ENCODE assay signal across 8 cellular contexts in the genomic region with DNA sequence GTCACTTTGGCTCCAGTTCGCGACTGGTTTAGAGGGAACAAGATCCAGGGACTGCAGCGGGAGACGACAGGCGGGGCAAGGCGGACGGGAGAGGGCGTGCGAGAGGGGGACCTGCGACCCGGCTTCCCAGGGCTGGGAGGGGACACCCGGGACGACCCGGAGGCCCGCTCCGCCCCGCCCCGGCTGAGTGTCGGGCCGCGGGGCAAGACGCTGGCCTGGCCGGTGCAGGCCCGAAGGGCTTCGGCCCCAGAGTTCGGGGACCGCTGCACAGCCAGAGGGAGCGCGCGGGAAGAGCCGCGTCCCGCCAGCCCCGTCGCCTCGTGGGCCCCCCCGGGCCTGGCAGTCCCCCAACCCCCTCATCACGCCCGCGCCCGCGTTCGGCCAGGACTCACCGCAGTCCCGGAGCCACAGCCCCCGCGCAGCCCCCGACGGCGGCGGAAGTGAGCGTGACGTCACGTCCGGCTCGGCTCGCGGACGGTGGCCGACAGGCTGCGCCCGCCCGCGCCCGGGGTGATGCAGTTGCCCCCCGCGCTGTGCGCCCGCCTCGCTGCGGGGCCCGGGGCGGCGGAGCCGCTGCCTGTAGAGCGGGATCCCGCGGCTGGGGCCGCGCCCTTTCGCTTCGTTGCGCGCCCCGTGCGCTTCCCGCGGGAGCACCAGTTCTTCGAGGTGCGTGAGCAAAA. TPM values are rescaled to one million over a fixed set of nuclear protein-coding genes. Genes with fewer than 3 reads are reported as not detected.
DNase-seq lines count a peak whose midpoint lies in the region; TF ChIP-seq lines count a peak whose summit lies in the region.

TSS of gene TUBGCP2 (minus strand) at position 442 of the 680 bp plus-strand sequence. CDS start 5,931 bp downstream, outside the sequence.
A gene with protein sequence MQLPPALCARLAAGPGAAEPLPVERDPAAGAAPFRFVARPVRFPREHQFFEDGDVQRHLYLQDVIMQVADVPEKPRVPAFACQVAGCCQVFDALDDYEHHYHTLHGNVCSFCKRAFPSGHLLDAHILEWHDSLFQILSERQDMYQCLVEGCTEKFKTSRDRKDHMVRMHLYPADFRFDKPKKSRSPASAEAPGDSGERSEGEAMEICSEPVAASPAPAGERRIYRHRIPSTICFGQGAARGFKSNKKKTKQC (plus strand): TSS at position 484 of the 680 bp plus-strand sequence. CDS start 30 bp downstream, at position 514.

- H3K27me3 ChIP-seq in H7 (ENCODE audit: control insufficient read depth, insufficient read depth, low read length) (no peaks in the 10 kb centered on the region), right atrium auricular region (no peaks in the 10 kb centered on the region), rectal smooth muscle tissue (ENCODE audit: control insufficient read depth, insufficient read depth, low read length) (no peaks in the 10 kb centered on the region), uterus (no peaks in the 10 kb centered on the region)

- peak within 1 kb of the TSS; percentile 76 for H3K9ac ChIP-seq in rectal smooth muscle tissue (ENCODE audit: low read length)

- H3K4me3 ChIP-seq in GM12864 (ENCODE audit: low read depth, low read length) (peak within 1 kb of the TSS; percentile 80), H7 (ENCODE audit: insufficient read depth, low read depth, low read length) (peak within 1 kb of the TSS; percentile 94), right atrium auricular region (peak within 1 kb of the TSS; percentile 94 to 98), rectal smooth muscle tissue (ENCODE audit: low read length) (peak within 1 kb of the TSS; percentile 70), uterus (peak within 1 kb of the TSS; percentile 72 to 89)

- peak; percentile 35 for DNase-seq in GM12864 (ENCODE audit: low read depth)
- DNase-seq in H7 = peak; percentile 97
- peak; percentile 68 for DNase-seq in M059J (ENCODE audit: low read depth)
- DNase-seq in T-helper 2 cell = peak; percentile 80 to 92 (median 85)
- peak in 52 of 56 donors; percentile 38 to 94 (median 86) for DNase-seq in amygdala (lab: John Stamatoyannopoulos, UW)
- DNase-seq in right atrium auricular region (ENCODE audit: low spot score) = peak; percentile 86
- peak; percentile 80 to 88 for DNase-seq in uterus

- H3K9me3 ChIP-seq in right atrium auricular region (no peaks in the 10 kb centered on the region), uterus (no peaks in the 10 kb centered on the region)

- H3K27ac ChIP-seq in right atrium auricular region = peak within 1 kb of the TSS; percentile 91 to 93
- H3K27ac ChIP-seq in rectal smooth muscle tissue (ENCODE audit: low read depth, low read length) = peak within 1 kb of the TSS; percentile 90
- peak within 1 kb of the TSS; percentile 92 to 97 for H3K27ac ChIP-seq in uterus

- intact Hi-C loops in uterus (cut with DNase I; ENCODE audit: low total_unique reads) = no loop called here

- peak; percentile 33 for TF ChIP-seq CTCF in GM12864 (IDR thresholded peaks at IDR 0.05; ENCODE audit: low read depth, low read length, missing control alignments)
- peak in 1 of 2 donors; percentile 17 for TF ChIP-seq CTCF in right atrium auricular region (IDR thresholded peaks at IDR 0.05)
- TF ChIP-seq CTCF in uterus (IDR thresholded peaks at IDR 0.05) = peak in 3 of 4 experiments; percentile 20 to 27 (median 21)

- H3K4me1 ChIP-seq in right atrium auricular region (peaks cover 0 to 31% of the 10 kb centered on the region in 2 donors), rectal smooth muscle tissue (ENCODE audit: control insufficient read depth, insufficient read depth, low read length) (peaks cover 8% of the 10 kb centered on the region), uterus (peaks cover 5 to 13% of the 10 kb centered on the region in 2 donors)

- H3K36me3 ChIP-seq in H7 (replicated peaks; ENCODE audit: control insufficient read depth, insufficient read depth, low read length) = peaks cover 7% of the 10 kb centered on the region
- no peaks in the 10 kb centered on the region for H3K36me3 ChIP-seq in right atrium auricular region
- H3K36me3 ChIP-seq in rectal smooth muscle tissue (ENCODE audit: control insufficient read depth, insufficient read depth, low read length) = peaks cover 12% of the 10 kb centered on the region
- H3K36me3 ChIP-seq in uterus = no peaks in the 10 kb centered on the region

- TF ChIP-seq POLR2A in uterus (IDR thresholded peaks at IDR 0.05) = peak; percentile 13 to 85

RNA-seq across cellular contexts. Expression of gene TUBGCP2, which starts in this region (rescaled TPM):
- total RNA-seq in H7 (2014; rRNA removed; shearing (Covaris generic)) = 46.4 and 47.1 TPM in 2 replicates
- 38.6 and 51.9 TPM in 2 replicates for total RNA-seq in M059J (2014; rRNA removed; shearing (Covaris generic))
- total RNA-seq in right atrium auricular region (10 to 100 TPM; 22.1 to 30.4 TPM), uterus (10 to 100 TPM; 26.8 to 61.9 (median 44.4) TPM)

RNA-seq across cellular contexts. Expression of the second gene that starts in this region (rescaled TPM):
- 46.9 and 48.7 TPM in 2 replicates for total RNA-seq in H7 (2014; rRNA removed; shearing (Covaris generic))
- total RNA-seq in M059J (2014; rRNA removed; shearing (Covaris generic)) = 32.5 and 33.3 TPM in 2 replicates
- total RNA-seq in right atrium auricular region = 10 to 100 TPM; 28.1 to 31.9 TPM
- total RNA-seq in uterus = 10 to 100 TPM; 23.1 to 45.5 (median 30.0) TPM

Comparison
In these comparisons a context has a peak if more than half of its experiments do, and no peak if none do; other contexts are left out.
1. Peak in every context shown above with its lines: DNase-seq, H3K4me3 ChIP-seq and H3K27ac ChIP-seq.
2. DNase-seq: peak in every context shown above with its lines; median percentile 97 in H7; 86 in amygdala; 86 in right atrium auricular region; 85 in T-helper 2 cell; 84 in uterus; 68 in M059J; 35 in GM12864.